Comparison of ENCODE assay signal across 23 cellular contexts in the genomic region with DNA sequence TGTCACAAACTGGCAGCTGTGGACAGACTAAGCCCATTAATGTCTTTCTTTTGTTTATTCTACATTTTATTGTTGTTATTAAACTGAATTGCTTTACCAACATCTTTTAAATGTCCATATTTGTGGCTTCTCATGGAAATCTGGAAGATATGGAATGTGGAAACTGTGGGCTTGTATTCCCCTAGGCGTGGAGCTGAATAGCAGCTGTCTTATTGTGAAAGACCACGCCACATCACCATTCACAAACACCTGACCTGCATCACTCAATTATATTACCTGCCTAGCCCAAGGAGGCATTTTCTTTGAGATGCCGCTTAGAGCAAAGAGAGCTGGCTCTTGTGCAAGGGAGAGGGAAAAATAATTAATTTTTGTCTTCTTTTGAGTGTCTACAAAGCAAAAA.
"Had no signal": no experiment of that assay in that cellular context is flagged by ENCODE, and none has a peak within 500 bp of the region (broad histone marks: within the 10 kb centered on the region; RNA-seq: fewer than 3 reads in every experiment).

No MANE protein-coding gene starts in this region.

- H3K4me1 ChIP-seq: pancreas, psoas muscle, right atrium auricular region, suprapubic skin, tibial nerve, vagina had no signal

- H3K4me3 ChIP-seq: hepatocyte, left ventricle myocardium inferior, pancreas, psoas muscle, right atrium auricular region, stomach, suprapubic skin, tibial nerve, vagina had no signal

- DNase-seq: activated CD4-positive, alpha-beta T cell treated with anti-CD3 and anti-CD28 coated beads for 1 hour; activated gamma-delta T cell treated with Interleukin-2 at 50 U/mL for 16 hours; activated T-cell treated with anti-CD3 and anti-CD28 coated beads, Interleukin-2, amount 50 U/mL, for 1 hour; aorta; caudate nucleus; dermis blood vessel endothelial cell; effector CD8-positive, alpha-beta T cell; foreskin melanocyte; immature natural killer cell; left ventricle myocardium inferior; pancreas; psoas muscle; stomach had no signal

- H3K9me3 Mint-ChIP-seq: brain; immature natural killer cell; nephron; stimulated activated memory B cell treated with anti-CD40 and anti-IgM and Interleukin-4, amounts not matched to agents 10 μg/mL and 1 μg/mL and 100 μg/mL, for 72 hours had no signal

- H3K27ac ChIP-seq: hepatocyte, left ventricle myocardium inferior, neutrophil, pancreas, psoas muscle, right atrium auricular region, stomach, suprapubic skin, tibial nerve, vagina had no signal

- ATAC-seq: pancreas; psoas muscle; stimulated activated memory B cell treated with anti-CD40 and anti-IgM and Interleukin-4, amounts not matched to agents 10 μg/mL and 1 μg/mL and 100 μg/mL, for 72 hours had no signal

- H3K27ac Mint-ChIP-seq: activated naive CD4-positive, alpha-beta T cell treated with anti-CD3 and anti-CD28 coated beads, Interleukin-2, amount 50 U/mL, for 24 hours; brain; immature natural killer cell; nephron; stimulated activated memory B cell treated with anti-CD40 and anti-IgM and Interleukin-4, amounts not matched to agents 10 μg/mL and 1 μg/mL and 100 μg/mL, for 72 hours had no signal

- H3K4me3 Mint-ChIP-seq: activated naive CD4-positive, alpha-beta T cell treated with anti-CD3 and anti-CD28 coated beads, Interleukin-2, amount 50 U/mL, for 24 hours; brain; immature natural killer cell; nephron; stimulated activated memory B cell treated with anti-CD40 and anti-IgM and Interleukin-4, amounts not matched to agents 10 μg/mL and 1 μg/mL and 100 μg/mL, for 72 hours had no signal

- H3K36me3 Mint-ChIP-seq: brain; immature natural killer cell; stimulated activated memory B cell treated with anti-CD40 and anti-IgM and Interleukin-4, amounts not matched to agents 10 μg/mL and 1 μg/mL and 100 μg/mL, for 72 hours had no signal

- H3K36me3 ChIP-seq: left ventricle myocardium inferior, neutrophil, pancreas, right atrium auricular region, stomach, suprapubic skin, tibial nerve, vagina had no signal

- H3K4me1 Mint-ChIP-seq: activated naive CD4-positive, alpha-beta T cell treated with anti-CD3 and anti-CD28 coated beads, Interleukin-2, amount 50 U/mL, for 24 hours; brain; immature natural killer cell; nephron had no signal

- H3K9me3 ChIP-seq: left ventricle myocardium inferior, neutrophil, pancreas, psoas muscle, right atrium auricular region, stomach, suprapubic skin, tibial nerve, vagina had no signal

- H3K27me3 Mint-ChIP-seq: activated naive CD4-positive, alpha-beta T cell treated with anti-CD3 and anti-CD28 coated beads, Interleukin-2, amount 50 U/mL, for 24 hours; brain; stimulated activated memory B cell treated with anti-CD40 and anti-IgM and Interleukin-4, amounts not matched to agents 10 μg/mL and 1 μg/mL and 100 μg/mL, for 72 hours had no signal
